ENCODE assay signal across 8 cellular contexts in genomic region chr22:17085277-17086091, GRCh38. TPM values are rescaled to one million over a fixed set of nuclear protein-coding genes. Genes with fewer than 3 reads are reported as not detected.
DNase-seq lines count a peak whose midpoint lies in the region; ATAC-seq lines count a peak whose summit lies in the region.

No MANE protein-coding gene starts in this region.

- intact Hi-C loops in left ventricle myocardium superior (cut with micrococcal nuclease), result no loop called here

- peak; percentile 9 for ATAC-seq in GM18511 (IDR thresholded peaks at IDR 0.05; ENCODE audit: unreplicated experiment)
- ATAC-seq in HG03520 (IDR thresholded peaks at IDR 0.05; ENCODE audit: unreplicated experiment), result peak; percentile 4
- ATAC-seq in left ventricle myocardium superior, result peak; percentile 62
- ATAC-seq in HG03565 (IDR thresholded peaks at IDR 0.05; ENCODE audit: unreplicated experiment), result no peak

- peak overlapping the region; percentile 86 for H3K4me3 ChIP-seq in skeletal muscle cell (ENCODE audit: low read depth, low read length)

- DNase-seq in activated T-helper 9 cell treated with anti-CD3 and anti-CD28 coated beads, Interleukin-2, amount 50 U/mL, for 16 hours (ENCODE audit: low read depth), result peak; percentile 27
- DNase-seq in left ventricle myocardium superior (peak; percentile 68), skeletal muscle cell (ENCODE audit: low read depth) (no peak), OCI-M2 (lab: John Stamatoyannopoulos, UW; ENCODE audit: unreplicated experiment) (no peak), SW480 (ENCODE audit: low spot score) (no peak)

RNA-seq across cellular contexts. Expression of gene IL17RA, which starts 0.7 kb away (rescaled TPM):
- total RNA-seq in left ventricle myocardium superior, result 10.1 TPM

RNA-seq across cellular contexts. Expression of gene TMEM121B, which starts 35.7 kb away (rescaled TPM):
- 1.7 TPM for total RNA-seq in left ventricle myocardium superior

Comparison
In these comparisons a context has a peak if more than half of its experiments do, and no peak if none do; other contexts are left out.
1. DNase-seq: peak in activated T-helper 9 cell treated with anti-CD3 and anti-CD28 coated beads, Interleukin-2, amount 50 U/mL, for 16 hours (single experiment) and left ventricle myocardium superior (single experiment); none in skeletal muscle cell (single experiment), OCI-M2 (single experiment) and SW480 (single experiment).